ENCODE assay signal across 16 cellular contexts in genomic region chr20:39813190-39813829, GRCh38.
DNase-seq lines count a peak whose midpoint lies in the region; ATAC-seq and TF ChIP-seq lines count a peak whose summit lies in the region.
"Had no signal": no experiment of that assay in that cellular context is flagged by ENCODE, and none has a peak within 500 bp of the region (broad histone marks: within the 10 kb centered on the region; RNA-seq: fewer than 3 reads in every experiment).

No MANE protein-coding gene starts in this region.

- no TSS peak for BruUV-seq in MCF 10A (replicated peaks; lab: Mats Ljungman, UMichigan)

- H3K27me3 ChIP-seq in breast epithelium = no peaks in the 10 kb centered on the region
- H3K27me3 ChIP-seq: BLaER1 had no signal

- DNase-seq in MCF 10A (ENCODE audit: unreplicated experiment) = no peak
- DNase-seq in breast epithelium (ENCODE audit: low spot score in 2 of 2) = no peak
- DNase-seq in A172 (ENCODE audit: low spot score) = no peak
- DNase-seq in NCI-H2029 (lab: John Stamatoyannopoulos, UW) = no peak
- DNase-seq: DMS 273 treated with DMSO at 0.1 percent for 48 hours, GM23248, NCI-H446 treated with DMSO at 0.1 percent for 48 hours, NCI-H774, T1000 had no signal

- POLR2A ChIA-PET in MCF 10A (lab: Yijun Ruan, JAX) = interaction anchor here (0.6 to 6.1 kb wide), 6 partner anchors 12 to 119 kb away, joined by 3 to 49 read pairs (median 4); no protein-coding TSS in a partner anchor

- CTCF ChIA-PET in MCF 10A (lab: Yijun Ruan, JAX) = interaction anchor here (0.6 to 1.6 kb wide), 8 partner anchors 11 to 1420 kb away, joined by 3 to 5 read pairs (median 3); no protein-coding TSS in a partner anchor

- no peaks in the 10 kb centered on the region for H3K36me3 Mint-ChIP-seq in MCF 10A (ENCODE audit: insufficient read depth, unreplicated experiment)

- H3K36me3 ChIP-seq in breast epithelium = no peaks in the 10 kb centered on the region
- H3K36me3 ChIP-seq: BLaER1 had no signal

- no peaks in the 10 kb centered on the region for H3K9me3 Mint-ChIP-seq in MCF 10A (ENCODE audit: unreplicated experiment)

- intact Hi-C loops in MCF 10A (cut with micrococcal nuclease) = no loop called here
- intact Hi-C loops in breast epithelium (cut with DNase I; ENCODE audit: low total_unique reads) = no loop called here

- H3K27ac Mint-ChIP-seq in MCF 10A (ENCODE audit: low read depth, unreplicated experiment) = peak overlapping the region; percentile 89

- no peaks in the 10 kb centered on the region for H3K9me3 ChIP-seq in breast epithelium
- H3K9me3 ChIP-seq: BLaER1 had no signal

- H3K4me3 ChIP-seq in breast epithelium = no peak overlapping the region
- H3K4me3 ChIP-seq: BLaER1, GM23248, K562 had no signal

- no peak for TF ChIP-seq CTCF in MCF 10A (IDR thresholded peaks at IDR 0.05; ENCODE audit: unreplicated experiment)
- no peak for TF ChIP-seq CTCF in breast epithelium (IDR thresholded peaks at IDR 0.05)

- no peak for TF ChIP-seq POLR2A in breast epithelium (IDR thresholded peaks at IDR 0.05)

- H3K4me1 ChIP-seq in breast epithelium = no peaks in the 10 kb centered on the region
- H3K4me1 ChIP-seq: BLaER1 had no signal

- no peak overlapping the region for H3K4me3 Mint-ChIP-seq in MCF 10A (ENCODE audit: unreplicated experiment)

- no peaks in the 10 kb centered on the region for H3K27me3 Mint-ChIP-seq in MCF 10A (ENCODE audit: insufficient read depth, unreplicated experiment)

- ATAC-seq in HG02610 (IDR thresholded peaks at IDR 0.05; ENCODE audit: unreplicated experiment) (peak; percentile 59), HG03565 (IDR thresholded peaks at IDR 0.05; ENCODE audit: unreplicated experiment) (peak; percentile 53), GM21528 (IDR thresholded peaks at IDR 0.05; ENCODE audit: low FRiP score, unreplicated experiment) (no peak), GM21825 (IDR thresholded peaks at IDR 0.05; ENCODE audit: unreplicated experiment) (no peak)
- ATAC-seq: K562 had no signal

- no peak overlapping the region for H3K27ac ChIP-seq in breast epithelium
- H3K27ac ChIP-seq: 22Rv1, BLaER1, GM23248 had no signal

- peaks cover 16% of the 10 kb centered on the region for H3K4me1 Mint-ChIP-seq in MCF 10A (ENCODE audit: insufficient read depth, unreplicated experiment)

Comparison
In these comparisons a context has a peak if more than half of its experiments do, and no peak if none do; other contexts are left out.
1. ATAC-seq: peak in HG02610 (single experiment) and HG03565 (single experiment); none in GM21528 (single experiment) and GM21825 (single experiment).